In genomic region chr2:130819226-130819914, GRCh38 we compare ENCODE assay signal across 11 cellular contexts. TPM values are rescaled to one million over a fixed set of nuclear protein-coding genes. Genes with fewer than 3 reads are reported as not detected.
DNase-seq lines count a peak whose midpoint lies in the region; ATAC-seq and TF ChIP-seq lines count a peak whose summit lies in the region.
"Had no signal": no experiment of that assay in that cellular context is flagged by ENCODE, and none has a peak within 500 bp of the region (broad histone marks: within the 10 kb centered on the region; RNA-seq: fewer than 3 reads in every experiment).

No MANE protein-coding gene starts in this region.

- CTCF ChIA-PET in RWPE1 (lab: Yijun Ruan, JAX): interaction anchor here (1.4 kb wide), 1 partner anchor 101 kb away, joined by 8 read pairs; no protein-coding TSS in a partner anchor

- H3K4me3 Mint-ChIP-seq in progenitor cell of endocrine pancreas (ENCODE audit: low read depth): no peak overlapping the region

- no peaks in the 10 kb centered on the region for H4K20me1 ChIP-seq in DND-41 (ENCODE audit: insufficient read depth, low read length)
- H4K20me1 ChIP-seq in GM23248 (ENCODE audit: insufficient read depth): no peaks in the 10 kb centered on the region

- POLR2A ChIA-PET in RWPE1 (lab: Yijun Ruan, JAX; ENCODE audit: low non-redundant PET): no interaction called here

- no peak overlapping the region for H3K27ac Mint-ChIP-seq in progenitor cell of endocrine pancreas

- H3K36me3 ChIP-seq in DND-41 (ENCODE audit: insufficient read depth, low read length): no peaks in the 10 kb centered on the region
- H3K36me3 ChIP-seq in esophagus (ENCODE audit: control insufficient read depth in 2 of 2, insufficient read depth in 2 of 2, low read length in 1 of 2): no peaks in the 10 kb centered on the region
- H3K36me3 ChIP-seq in GM23248 (ENCODE audit: low read depth): no peaks in the 10 kb centered on the region

- 81% methylated on average over 19 to 20 of the region's 20 CpGs for WGBS in esophagus, 2 donors
- 58 to 68% methylated on average over 14 to 20 of the region's 20 CpGs for WGBS in GM23248 (ENCODE audit: low coverage in 1 of 2, low lambda C conversion rate in 2 of 2, missing lambda C conversion rate in 2 of 2), 2 experiments

- H3K27me3 Mint-ChIP-seq in progenitor cell of endocrine pancreas: peaks cover 2% of the 10 kb centered on the region

- H3K27ac ChIP-seq in DND-41 (ENCODE audit: low read length) (no peak overlapping the region), RWPE1 (peak overlapping the region; percentile 46), esophagus (ENCODE audit: low read depth in 2 of 2, low read length in 1 of 2) (peak overlapping the region; percentile 73 to 79), GM23248 (no peak overlapping the region)
- H3K27ac ChIP-seq: VCaP had no signal

- H3K4me3 ChIP-seq in DND-41 (ENCODE audit: low read depth in 1 of 2, low read length in 2 of 2) (no peak overlapping the region), esophagus (ENCODE audit: low read depth in 1 of 2, low read length in 2 of 2) (no peak overlapping the region), GM23248 (no peak overlapping the region)

- H3K9me3 ChIP-seq in DND-41 (ENCODE audit: insufficient read depth, low read length, severe bottlenecking) (no peaks in the 10 kb centered on the region), esophagus (ENCODE audit: control insufficient read depth in 2 of 2, insufficient read depth in 1 of 2, low read depth in 1 of 2, low read length in 1 of 2) (no peaks in the 10 kb centered on the region), GM23248 (ENCODE audit: low read depth) (no peaks in the 10 kb centered on the region)

- H3K4me1 ChIP-seq in DND-41 (ENCODE audit: insufficient read depth, low read length): no peaks in the 10 kb centered on the region
- peaks cover 12 to 22% of the 10 kb centered on the region in 2 donors for H3K4me1 ChIP-seq in esophagus (ENCODE audit: control insufficient read depth in 2 of 2, insufficient read depth in 2 of 2, low read length in 1 of 2)
- 0 out of 2 replicates have a peak, but pooled peaks cover 3% of the 10 kb centered on the region for H3K4me1 ChIP-seq in GM23248 (ENCODE audit: insufficient read depth)

- no peaks in the 10 kb centered on the region for H3K79me2 ChIP-seq in DND-41 (ENCODE audit: insufficient read depth, low read length)
- no peaks in the 10 kb centered on the region for H3K79me2 ChIP-seq in GM23248 (ENCODE audit: insufficient read depth)

- no peak for DNase-seq in DND-41
- DNase-seq in RWPE1 (ENCODE audit: low spot score): no peak
- no peak for DNase-seq in progenitor cell of endocrine pancreas (ENCODE audit: low spot score, unreplicated experiment)
- DNase-seq in stimulated activated CD4-positive, alpha-beta T cell treated with anti-CD3 and anti-CD28 coated beads, Interleukin-2, amount 100 ng/mL, for 24 hours: no peak
- no peak for DNase-seq in GM23248
- no peak for DNase-seq in GM10266 (ENCODE audit: extremely low spot score)
- DNase-seq: activated naive CD4-positive, alpha-beta T cell treated with anti-CD3 and anti-CD28 coated beads, Interleukin-2, amount 50 U/mL, for 16 hours; cortex of kidney had no signal

- TF ChIP-seq CTCF in DND-41 (IDR thresholded peaks at IDR 0.05; ENCODE audit: borderline replicate concordance, extremely low read depth, low read length, poor library complexity, severe bottlenecking) (no peak), RWPE1 (conservative IDR thresholded peaks at IDR 0.05; ENCODE audit: low read depth) (no peak), progenitor cell of endocrine pancreas (IDR thresholded peaks at IDR 0.05; ENCODE audit: unreplicated experiment) (peak; percentile 10), GM10266 (IDR thresholded peaks at IDR 0.05; ENCODE audit: control insufficient read depth, insufficient read depth, low read depth, missing control alignments) (no peak)

- H3F3A ChIP-seq in GM23248 (ENCODE audit: insufficient read depth): no peaks in the 10 kb centered on the region

- H3K27me3 ChIP-seq in DND-41 (ENCODE audit: insufficient read depth, low read length, poor library complexity) (no peaks in the 10 kb centered on the region), esophagus (ENCODE audit: control insufficient read depth in 1 of 2, insufficient read depth in 2 of 2, low read length in 2 of 2) (no peaks in the 10 kb centered on the region), GM23248 (replicated peaks; ENCODE audit: insufficient read depth) (0 out of 2 replicates have a peak, but pooled peaks cover 7% of the 10 kb centered on the region)

- H2AFZ ChIP-seq in DND-41 (ENCODE audit: low read depth, low read length) (no peak overlapping the region), GM23248 (no peak overlapping the region)

- H3K9ac ChIP-seq in DND-41 (ENCODE audit: low read depth, low read length) (no peak overlapping the region), GM23248 (no peak overlapping the region)

- H3K4me2 ChIP-seq in DND-41 (ENCODE audit: insufficient read depth, low read length): no peak overlapping the region
- no peak overlapping the region for H3K4me2 ChIP-seq in GM23248 (ENCODE audit: unreplicated experiment)

- peaks cover 3% of the 10 kb centered on the region for H3K4me1 Mint-ChIP-seq in progenitor cell of endocrine pancreas (ENCODE audit: low read depth)

- no peaks in the 10 kb centered on the region for H3K36me3 Mint-ChIP-seq in progenitor cell of endocrine pancreas (ENCODE audit: insufficient read depth)

- no peaks in the 10 kb centered on the region for H3K9me3 Mint-ChIP-seq in progenitor cell of endocrine pancreas (ENCODE audit: low read depth)

- in situ Hi-C loops in GM23248 (cut with MboI): no loop called here

- ATAC-seq in DND-41 (ENCODE audit: insufficient read depth, low read depth) (peak; percentile 63; the same call in 2 of the 3 replicates), HG02938 (IDR thresholded peaks at IDR 0.05; ENCODE audit: unreplicated experiment) (no peak)

- no peaks in the 10 kb centered on the region for H3K9me2 ChIP-seq in GM23248 (ENCODE audit: insufficient read depth)

RNA-seq across cellular contexts. Expression of gene ARHGEF4, which starts 17.3 kb away (rescaled TPM):
- polyA plus RNA-seq in esophagus (10 to 100 TPM; 32.2 to 98.9 TPM), GM23248 (2016; fragmentation: Nextera tagmentation; extraction: Ambion mirVana) (7.4 and 9.6 TPM in 2 replicates)
- total RNA-seq in progenitor cell of endocrine pancreas: 5.6 and 6.5 TPM in 2 replicates
- total RNA-seq in GM23248 (2014; rRNA removed; shearing (Covaris generic)): 12.0 and 26.0 TPM in 2 replicates

Comparison
In these comparisons a context has a peak if more than half of its experiments do, and no peak if none do; other contexts are left out.
1. H3K27ac ChIP-seq: peak in RWPE1 (single experiment) and esophagus (2 of 2); none in DND-41 (single experiment) and GM23248 (single experiment).